12 cellular contexts compared by ENCODE assay signal in genomic region chr13:38398810-38399493, GRCh38. TPM values are rescaled to one million over a fixed set of nuclear protein-coding genes. Genes with fewer than 3 reads are reported as not detected.
DNase-seq lines count a peak whose midpoint lies in the region; ATAC-seq and TF ChIP-seq lines count a peak whose summit lies in the region.
"Had no signal": no experiment of that assay in that cellular context is flagged by ENCODE, and none has a peak within 500 bp of the region (broad histone marks: within the 10 kb centered on the region; RNA-seq: fewer than 3 reads in every experiment).

No MANE protein-coding gene starts in this region.

- no peaks in the 10 kb centered on the region for H3K36me3 Mint-ChIP-seq in naive thymus-derived CD4-positive, alpha-beta T cell

- CTCF ChIA-PET in naive thymus-derived CD4-positive, alpha-beta T cell (lab: Charles Lee), result no interaction called here

- peak; percentile 71 for DNase-seq in EH (ENCODE audit: low read depth)
- DNase-seq in LHCN-M2 (ENCODE audit: low read depth), result peak; percentile 92
- peak; percentile 84 for DNase-seq in choroid plexus epithelial cell (ENCODE audit: low read depth)
- DNase-seq in naive thymus-derived CD4-positive, alpha-beta T cell, result no peak
- DNase-seq in putamen (ENCODE audit: low spot score), result no peak
- no peak for DNase-seq in stimulated activated CD4-positive, alpha-beta T cell treated with anti-CD3 and anti-CD28 coated beads, Interleukin-4, amount 100 ng/mL, for 24 hours
- DNase-seq: activated CD4-positive, alpha-beta memory T cell treated with anti-CD3 and anti-CD28 coated beads, Interleukin-2, amount 10 ng/mL, durations not matched to agents 7 days and 5 days; esophagus squamous epithelium; NCI-H2171 treated with DMSO at 0.1 percent for 48 hours; SK-N-SH had no signal

- no peaks in the 10 kb centered on the region for H3K9me3 ChIP-seq in naive thymus-derived CD4-positive, alpha-beta T cell (ENCODE audit: control insufficient read depth in 2 of 3, low read length in 3 of 3)
- H3K9me3 ChIP-seq: esophagus squamous epithelium, SK-N-SH had no signal

- H3K4me1 ChIP-seq in naive thymus-derived CD4-positive, alpha-beta T cell (ENCODE audit: control insufficient read depth in 2 of 2, insufficient read depth in 2 of 2, low read length in 2 of 2), result no peaks in the 10 kb centered on the region

- POLR2A ChIA-PET in naive thymus-derived CD4-positive, alpha-beta T cell (lab: Charles Lee), result no interaction called here

- no peak overlapping the region for H3K27ac ChIP-seq in naive thymus-derived CD4-positive, alpha-beta T cell (ENCODE audit: low read depth, low read length)

- no peak overlapping the region for H3K4me3 ChIP-seq in choroid plexus epithelial cell (ENCODE audit: low read depth, low read length)
- H3K4me3 ChIP-seq in naive thymus-derived CD4-positive, alpha-beta T cell (ENCODE audit: low read length), result no peak overlapping the region
- H3K4me3 ChIP-seq: esophagus squamous epithelium had no signal

- TF ChIP-seq CTCF in choroid plexus epithelial cell (conservative IDR thresholded peaks at IDR 0.05; ENCODE audit: low read depth, low read length), result no peak

- peaks cover 0 to 5% (median 4%) of the 10 kb centered on the region in 7 donors for H3K4me1 Mint-ChIP-seq in naive thymus-derived CD4-positive, alpha-beta T cell

- no peak overlapping the region for H3K27ac Mint-ChIP-seq in naive thymus-derived CD4-positive, alpha-beta T cell
- H3K27ac Mint-ChIP-seq: activated CD4-positive, alpha-beta memory T cell treated with anti-CD3 and anti-CD28 coated beads, Interleukin-2, amount 10 ng/mL, durations not matched to agents 7 days and 5 days had no signal

- no peaks in the 10 kb centered on the region for H3K27me3 ChIP-seq in naive thymus-derived CD4-positive, alpha-beta T cell (ENCODE audit: control insufficient read depth in 2 of 2, insufficient read depth in 2 of 2, low read length in 2 of 2)
- H3K27me3 ChIP-seq: esophagus squamous epithelium had no signal

- peak overlapping the region in 1 of 10 donors; percentile 20 for H3K4me3 Mint-ChIP-seq in naive thymus-derived CD4-positive, alpha-beta T cell
- H3K4me3 Mint-ChIP-seq: activated CD4-positive, alpha-beta memory T cell treated with anti-CD3 and anti-CD28 coated beads, Interleukin-2, amount 10 ng/mL, durations not matched to agents 7 days and 5 days had no signal

- peaks cover 0 to 26% (median 16%) of the 10 kb centered on the region in 5 donors for H3K27me3 Mint-ChIP-seq in naive thymus-derived CD4-positive, alpha-beta T cell
- H3K27me3 Mint-ChIP-seq: activated CD4-positive, alpha-beta memory T cell treated with anti-CD3 and anti-CD28 coated beads, Interleukin-2, amount 10 ng/mL, durations not matched to agents 7 days and 5 days had no signal

- no peaks in the 10 kb centered on the region for H3K36me3 ChIP-seq in naive thymus-derived CD4-positive, alpha-beta T cell (ENCODE audit: control insufficient read depth in 2 of 3, insufficient read depth in 3 of 3, low read length in 3 of 3)
- H3K36me3 ChIP-seq: esophagus squamous epithelium had no signal

- intact Hi-C loops in naive thymus-derived CD4-positive, alpha-beta T cell (cut with micrococcal nuclease), result no loop called here

- peak; percentile 42 for ATAC-seq in naive thymus-derived CD4-positive, alpha-beta T cell
- ATAC-seq in activated CD4-positive, CD25-positive, alpha-beta regulatory T cell treated with anti-CD3 and anti-CD28 coated beads, Interleukin-2, amount 50 U/mL, for 24 hours, result no peak
- no peak for ATAC-seq in esophagus mucosa

- no peaks in the 10 kb centered on the region for H3K9me3 Mint-ChIP-seq in naive thymus-derived CD4-positive, alpha-beta T cell
- H3K9me3 Mint-ChIP-seq: activated CD4-positive, alpha-beta memory T cell treated with anti-CD3 and anti-CD28 coated beads, Interleukin-2, amount 10 ng/mL, durations not matched to agents 7 days and 5 days had no signal

RNA-seq across cellular contexts. Expression of gene UFM1, which starts 49.3 kb away (rescaled TPM):
- total RNA-seq in LHCN-M2 (2014; rRNA removed) (69.5 and 69.7 TPM in 2 replicates), esophagus mucosa (25.7 TPM)
- polyA plus RNA-seq in LHCN-M2 (2012), result 26.9 TPM
- 10 to 100 TPM; 57.5 to 75.5 (median 65.2) TPM for total RNA-seq in naive thymus-derived CD4-positive, alpha-beta T cell
- 10 to 100 TPM; 43.6 to 54.5 TPM for polyA plus RNA-seq in naive thymus-derived CD4-positive, alpha-beta T cell

Comparison
In these comparisons a context has a peak if more than half of its experiments do, and no peak if none do; other contexts are left out.
1. DNase-seq: peak in EH (single experiment), LHCN-M2 (single experiment) and choroid plexus epithelial cell (single experiment); none in naive thymus-derived CD4-positive, alpha-beta T cell (0 of 9), putamen (single experiment) and stimulated activated CD4-positive, alpha-beta T cell treated with anti-CD3 and anti-CD28 coated beads, Interleukin-4, amount 100 ng/mL, for 24 hours (single experiment).